ENCODE assay signal across 14 cellular contexts in the genomic region with DNA sequence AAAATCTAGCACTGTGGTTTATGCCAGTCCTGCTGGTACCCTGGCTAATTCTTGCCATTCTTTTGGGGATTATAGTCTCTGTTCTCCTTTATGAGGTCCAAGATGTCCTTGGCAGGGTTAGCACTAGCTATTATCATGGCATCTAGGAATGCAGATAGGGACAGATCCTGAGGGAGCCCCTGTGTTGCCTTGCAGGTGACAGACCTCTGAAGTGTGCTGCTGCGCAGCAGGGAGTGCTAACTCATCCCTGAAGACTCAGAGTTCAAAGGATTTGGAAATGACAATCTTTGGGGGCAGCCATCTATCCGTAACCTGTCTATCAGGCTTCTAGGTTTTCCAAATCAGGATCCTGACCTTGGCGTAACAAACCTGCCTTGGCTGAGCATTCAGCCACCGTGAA. TPM values are rescaled to one million over a fixed set of nuclear protein-coding genes. Genes with fewer than 3 reads are reported as not detected.
DNase-seq lines count a peak whose midpoint lies in the region; ATAC-seq and TF ChIP-seq lines count a peak whose summit lies in the region.
"Had no signal": no experiment of that assay in that cellular context is flagged by ENCODE, and none has a peak within 500 bp of the region (broad histone marks: within the 10 kb centered on the region; RNA-seq: fewer than 3 reads in every experiment).

No MANE protein-coding gene starts in this region.

- H3K56ac ChIP-seq in mesendoderm (ENCODE audit: low read length): no peak overlapping the region

- CTCF ChIA-PET in HCT116 (lab: Charles Lee): no interaction called here

- H3K9ac ChIP-seq in HCT116 (ENCODE audit: low read length) (peak overlapping the region; percentile 18), mesendoderm (ENCODE audit: low read length) (no peak overlapping the region), smooth muscle cell (ENCODE audit: low read depth) (no peak overlapping the region)
- H3K9ac ChIP-seq: BLaER1 treated with 17β-estradiol and CSF1 and Interleukin-3, amounts not matched to agents 10 nM and 100 nM had no signal

- no peak overlapping the region for H2BK15ac ChIP-seq in mesendoderm (replicated peaks; ENCODE audit: low read depth)

- H3K4me2 ChIP-seq in HCT116 (ENCODE audit: low read length) (peak overlapping the region; percentile 78), mesendoderm (ENCODE audit: low read length) (no peak overlapping the region), smooth muscle cell (no peak overlapping the region)
- H3K4me2 ChIP-seq: BLaER1 treated with 17β-estradiol and CSF1 and Interleukin-3, amounts not matched to agents 10 nM and 100 nM; GM23338 had no signal

- TF ChIP-seq EP300 in esophagus muscularis mucosa (IDR thresholded peaks at IDR 0.05): no peak

- RAD21 ChIA-PET in HCT116 (lab: Charles Lee; ENCODE audit: low non-redundant PET in 1 of 2, low total read pairs in 2 of 2, uncharacterized antibody in 2 of 2, unreplicated experiment in 2 of 2): no interaction called here

- WGBS in esophagus muscularis mucosa: 94% methylated on average over 4 of the region's 4 CpGs
- no CpG with 5 or more reads among the region's 4 CpGs for WGBS in mesendoderm (ENCODE audit: extremely low coverage, insufficient coverage, low lambda C conversion rate)
- 96% methylated on average over 4 of the region's 4 CpGs for WGBS in smooth muscle cell (ENCODE audit: low lambda C conversion rate)

- H3K18ac ChIP-seq in mesendoderm (ENCODE audit: low read length): no peak overlapping the region

- TF ChIP-seq CTCF in HCT116 (IDR thresholded peaks at IDR 0.05 in 2 of 3, conservative IDR thresholded peaks at IDR 0.05 in 1 of 3; ENCODE audit: borderline replicate concordance in 1 of 3, insufficient read depth in 1 of 3, low read depth in 2 of 3, low read length in 2 of 3) (no peak), esophagus muscularis mucosa (IDR thresholded peaks at IDR 0.05) (no peak), smooth muscle cell (IDR thresholded peaks at IDR 0.05; ENCODE audit: borderline replicate concordance, insufficient read depth, poor library complexity, severe bottlenecking) (no peak)

- no peaks in the 10 kb centered on the region for H3K36me3 ChIP-seq in HCT116 (ENCODE audit: control insufficient read depth in 1 of 2, insufficient read depth in 2 of 2, low read length in 2 of 2)
- no peaks in the 10 kb centered on the region for H3K36me3 ChIP-seq in esophagus muscularis mucosa
- no peaks in the 10 kb centered on the region for H3K36me3 ChIP-seq in mesendoderm (ENCODE audit: control insufficient read depth, insufficient read depth, low read length)
- H3K36me3 ChIP-seq in smooth muscle cell (ENCODE audit: low read depth): no peaks in the 10 kb centered on the region

- H4K5ac ChIP-seq in mesendoderm (ENCODE audit: low read length): no peak overlapping the region

- TF ChIP-seq POLR2A in HCT116 (IDR thresholded peaks at IDR 0.05; ENCODE audit: borderline replicate concordance, extremely low read depth, insufficient read depth, insufficient read length) (no peak), esophagus muscularis mucosa (IDR thresholded peaks at IDR 0.05; ENCODE audit: low read depth) (no peak)

- no peak overlapping the region for H2AFZ ChIP-seq in HCT116 (ENCODE audit: low read depth, low read length, poor library complexity, severe bottlenecking)
- H2AFZ ChIP-seq in smooth muscle cell (ENCODE audit: low read depth): no peak overlapping the region
- H2AFZ ChIP-seq: GM23338 had no signal

- no peak overlapping the region for H2BK120ac ChIP-seq in mesendoderm (ENCODE audit: low read depth, low read length)

- intact Hi-C loops in HCT116 (cut with micrococcal nuclease): no loop called here
- intact Hi-C loops in esophagus muscularis mucosa (cut with DNase I): no loop called here

- H3K23ac ChIP-seq in mesendoderm (ENCODE audit: low read length): no peak overlapping the region

- H3K9me2 ChIP-seq in HCT116 (ENCODE audit: insufficient read depth): no peaks in the 10 kb centered on the region

- no peak overlapping the region for H4K8ac ChIP-seq in mesendoderm (ENCODE audit: low read depth, low read length)

- TF ChIP-seq RAD21 in HCT116 (IDR thresholded peaks at IDR 0.05; ENCODE audit: low read depth): no peak

- DNase-seq in HCT116 (ENCODE audit: low read depth, low spot score) (no peak), LoVo (ENCODE audit: low spot score) (peak; percentile 44), esophagus muscularis mucosa (ENCODE audit: extremely low spot score) (peak; percentile 62), mesendoderm (peak; percentile 16), smooth muscle cell (lab: John Stamatoyannopoulos, UW; ENCODE audit: unreplicated experiment) (no peak)
- DNase-seq: Calu3; CD8-positive, alpha-beta T cell; DMS79 treated with DMSO at 0.1 percent for 48 hours; GF-D8 had no signal

- H3K4me3 ChIP-seq in HCT116 (replicated peaks in 1 of 2; ENCODE audit: low read depth in 1 of 2, low read length in 2 of 2): peak overlapping the region; percentile 5 to 31; a peak in 2 of 4 replicates
- H3K4me3 ChIP-seq in esophagus muscularis mucosa: no peak overlapping the region
- no peak overlapping the region for H3K4me3 ChIP-seq in mesendoderm (ENCODE audit: low read length)
- H3K4me3 ChIP-seq in smooth muscle cell: no peak overlapping the region
- H3K4me3 ChIP-seq: BLaER1 treated with 17β-estradiol and CSF1 and Interleukin-3, amounts not matched to agents 10 nM and 100 nM; GM23338 had no signal

- H3K27ac ChIP-seq in HCT116 (ENCODE audit: low read depth, low read length): peak overlapping the region; percentile 37; the same call in 1 of the 2 replicates
- no peak overlapping the region for H3K27ac ChIP-seq in esophagus muscularis mucosa (replicated peaks in 1 of 4)
- no peak overlapping the region for H3K27ac ChIP-seq in mesendoderm (ENCODE audit: low read depth, low read length)
- H3K27ac ChIP-seq in smooth muscle cell (ENCODE audit: low read depth): no peak overlapping the region
- H3K27ac ChIP-seq: BLaER1 treated with 17β-estradiol and CSF1 and Interleukin-3, amounts not matched to agents 10 nM and 100 nM had no signal

- POLR2A ChIA-PET in HCT116 (lab: Charles Lee): no interaction called here

- no peak overlapping the region for H2BK5ac ChIP-seq in mesendoderm (ENCODE audit: low read length)

- H3K4ac ChIP-seq in mesendoderm (ENCODE audit: low read depth, low read length): no peak overlapping the region

- peak; percentile 90 for ATAC-seq in HCT116
- ATAC-seq in HG02763 (IDR thresholded peaks at IDR 0.05; ENCODE audit: unreplicated experiment): no peak
- ATAC-seq in HG03135 (IDR thresholded peaks at IDR 0.05; ENCODE audit: unreplicated experiment): no peak
- ATAC-seq: CD8-positive, alpha-beta T cell; GM23338; HepG2 had no signal

- BruUV-seq in HCT116 (replicated peaks; lab: Mats Ljungman, UMichigan): no TSS peak

- H3K4me1 ChIP-seq in HCT116 (ENCODE audit: control insufficient read depth in 1 of 2, insufficient read depth in 2 of 2, low read length in 2 of 2): peaks cover 32 to 39% of the 10 kb centered on the region in 2 experiments
- peaks cover 13 to 55% (median 45%) of the 10 kb centered on the region in 4 donors for H3K4me1 ChIP-seq in esophagus muscularis mucosa
- no peaks in the 10 kb centered on the region for H3K4me1 ChIP-seq in mesendoderm (ENCODE audit: control insufficient read depth, low read depth, low read length)
- no peaks in the 10 kb centered on the region for H3K4me1 ChIP-seq in smooth muscle cell (ENCODE audit: low read depth)

- H3K9me3 ChIP-seq in HCT116 (ENCODE audit: control insufficient read depth in 1 of 2, insufficient read depth in 1 of 2, low read depth in 1 of 2, low read length in 2 of 2): no peaks in the 10 kb centered on the region
- H3K9me3 ChIP-seq in esophagus muscularis mucosa: no peaks in the 10 kb centered on the region
- no peaks in the 10 kb centered on the region for H3K9me3 ChIP-seq in smooth muscle cell (replicated peaks; ENCODE audit: low read depth)

- H3K27me3 ChIP-seq in HCT116 (ENCODE audit: insufficient read depth, low read length) (no peaks in the 10 kb centered on the region), esophagus muscularis mucosa (no peaks in the 10 kb centered on the region), mesendoderm (ENCODE audit: insufficient read depth, low read length, poor library complexity) (no peaks in the 10 kb centered on the region), smooth muscle cell (ENCODE audit: low read depth) (no peaks in the 10 kb centered on the region)
- H3K27me3 ChIP-seq: BLaER1 treated with 17β-estradiol and CSF1 and Interleukin-3, amounts not matched to agents 10 nM and 100 nM had no signal

- H3K79me1 ChIP-seq in mesendoderm (ENCODE audit: low read length): peaks cover 6% of the 10 kb centered on the region

- no peak overlapping the region for H2AK5ac ChIP-seq in mesendoderm (ENCODE audit: low read length)

- H3K79me2 ChIP-seq in HCT116 (ENCODE audit: insufficient read depth, low read length) (peaks cover 32% of the 10 kb centered on the region), mesendoderm (ENCODE audit: control insufficient read depth, insufficient read depth, low read length) (no peaks in the 10 kb centered on the region), smooth muscle cell (ENCODE audit: low read depth) (peaks cover 12% of the 10 kb centered on the region)

- no peaks in the 10 kb centered on the region for H3F3A ChIP-seq in smooth muscle cell (ENCODE audit: low read depth)

- H4K20me1 ChIP-seq in HCT116 (ENCODE audit: insufficient read depth): peaks cover 3% of the 10 kb centered on the region; the same call in 1 of the 2 replicates
- peaks cover 22% of the 10 kb centered on the region for H4K20me1 ChIP-seq in smooth muscle cell (ENCODE audit: low read depth)

TF ChIP-seq in HCT116, 20 proteins besides CTCF, POLR2A, EP300 and RAD21:
- no peak for TF ChIP-seq EZH2 (IDR thresholded peaks at IDR 0.05)
- TF ChIP-seq FOSL1 (IDR thresholded peaks at IDR 0.05; ENCODE audit: low read depth): no peak; the same call in 1 of the 2 replicates
- TF ChIP-seq, protein P1, sequence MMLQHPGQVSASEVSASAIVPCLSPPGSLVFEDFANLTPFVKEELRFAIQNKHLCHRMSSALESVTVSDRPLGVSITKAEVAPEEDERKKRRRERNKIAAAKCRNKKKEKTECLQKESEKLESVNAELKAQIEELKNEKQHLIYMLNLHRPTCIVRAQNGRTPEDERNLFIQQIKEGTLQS (IDR thresholded peaks at IDR 0.05): no peak
- TF ChIP-seq TCF7L2 (IDR thresholded peaks at IDR 0.05; ENCODE audit: borderline replicate concordance, extremely low read depth, insufficient read depth, insufficient read length): peak; percentile 87

RNA-seq across cellular contexts. Expression of gene ZFYVE9, which starts 16.3 kb away (rescaled TPM):
- 14.2 TPM for total RNA-seq in HCT116 (2021; ENCODE audit: unreplicated experiment)
- polyA plus RNA-seq in HCT116 (2012): 6.7 and 8.9 TPM in 2 replicates
- total RNA-seq in esophagus muscularis mucosa: 10 to 100 TPM; 38.1 to 54.8 (median 40.9) TPM
- 10.9 TPM for polyA plus RNA-seq in mesendoderm (2013, experiment 1 of 2)
- polyA plus RNA-seq in mesendoderm (2013, experiment 2 of 2): 11.0 TPM
- 19.1 and 19.4 TPM in 2 replicates for total RNA-seq in smooth muscle cell
- polyA plus RNA-seq in smooth muscle cell: 2.7 and 4.8 TPM in 2 replicates

Comparison
In these comparisons a context has a peak if more than half of its experiments do, and no peak if none do; other contexts are left out.
1. DNase-seq: peak in LoVo (single experiment), esophagus muscularis mucosa (single experiment) and mesendoderm (single experiment); none in HCT116 (single experiment) and smooth muscle cell (single experiment).
2. H3K4me3 ChIP-seq: peak in HCT116 (2 of 2); none in esophagus muscularis mucosa (0 of 4), mesendoderm (single experiment) and smooth muscle cell (single experiment).